Comparison of ENCODE assay signal across 8 cellular contexts in genomic region chr13:76980075-76980718, GRCh38. TPM values are rescaled to one million over a fixed set of nuclear protein-coding genes. Genes with fewer than 3 reads are reported as not detected.
DNase-seq lines count a peak whose midpoint lies in the region; ATAC-seq and TF ChIP-seq lines count a peak whose summit lies in the region.

No MANE protein-coding gene starts in this region.

- no peaks in the 10 kb centered on the region for H3K27me3 ChIP-seq in naive thymus-derived CD4-positive, alpha-beta T cell (ENCODE audit: control insufficient read depth in 2 of 2, insufficient read depth in 2 of 2, low read length in 2 of 2)

- TF ChIP-seq CTCF in epithelial cell of esophagus (IDR thresholded peaks at IDR 0.05; ENCODE audit: insufficient read depth, low read depth, low read length, missing control alignments) = peak; percentile 85

- H3K36me3 Mint-ChIP-seq in naive thymus-derived CD4-positive, alpha-beta T cell = no peaks in the 10 kb centered on the region
- no peaks in the 10 kb centered on the region for H3K36me3 Mint-ChIP-seq in stimulated activated memory B cell treated with anti-CD40 and anti-IgM and Interleukin-4, amounts not matched to agents 10 μg/mL and 1 μg/mL and 100 μg/mL, for 72 hours

- intact Hi-C loops in naive thymus-derived CD4-positive, alpha-beta T cell (cut with micrococcal nuclease) = loop anchor here (1.0 to 5.0 kb wide), 9 partner anchors 11 to 1283 kb away; partner anchors contain the start of genes CLN5 (in 1 of the 2) and FBXL3 (in 1 of the 2)

- H3K4me1 Mint-ChIP-seq in naive thymus-derived CD4-positive, alpha-beta T cell = peaks cover 6 to 14% (median 9%) of the 10 kb centered on the region in 7 donors
- peaks cover 6% of the 10 kb centered on the region for H3K4me1 Mint-ChIP-seq in stimulated activated memory B cell treated with anti-CD40 and anti-IgM and Interleukin-4, amounts not matched to agents 10 μg/mL and 1 μg/mL and 100 μg/mL, for 72 hours

- no peaks in the 10 kb centered on the region for H3K9me3 Mint-ChIP-seq in naive thymus-derived CD4-positive, alpha-beta T cell
- H3K9me3 Mint-ChIP-seq in stimulated activated memory B cell treated with anti-CD40 and anti-IgM and Interleukin-4, amounts not matched to agents 10 μg/mL and 1 μg/mL and 100 μg/mL, for 72 hours = no peaks in the 10 kb centered on the region

- H3K36me3 ChIP-seq in naive thymus-derived CD4-positive, alpha-beta T cell (ENCODE audit: control insufficient read depth in 2 of 3, insufficient read depth in 3 of 3, low read length in 3 of 3) = no peaks in the 10 kb centered on the region

- H3K4me3 ChIP-seq in epithelial cell of esophagus (ENCODE audit: low read length) = peak overlapping the region; percentile 29
- no peak overlapping the region for H3K4me3 ChIP-seq in naive thymus-derived CD4-positive, alpha-beta T cell (ENCODE audit: low read length)

- no peak overlapping the region for H3K27ac ChIP-seq in naive thymus-derived CD4-positive, alpha-beta T cell (ENCODE audit: low read depth, low read length)

- DNase-seq in Ammon's horn (ENCODE audit: low spot score) (peak; percentile 74), NCI-H82 treated with DMSO at 0.1 percent for 48 hours (lab: John Stamatoyannopoulos, UW; ENCODE audit: unreplicated experiment) (peak; percentile 54), epithelial cell of esophagus (ENCODE audit: low read depth) (peak; percentile 60)
- DNase-seq in activated CD8-positive, alpha-beta memory T cell treated with anti-CD3 and anti-CD28 coated beads, Interleukin-2, amount 50 U/mL, for 4 hours = peak; percentile 90
- DNase-seq in naive thymus-derived CD4-positive, alpha-beta T cell = peak; percentile 66 to 93 (median 82)

- no peak overlapping the region for H3K27ac Mint-ChIP-seq in naive thymus-derived CD4-positive, alpha-beta T cell
- no peak overlapping the region for H3K27ac Mint-ChIP-seq in stimulated activated memory B cell treated with anti-CD40 and anti-IgM and Interleukin-4, amounts not matched to agents 10 μg/mL and 1 μg/mL and 100 μg/mL, for 72 hours

- H3K4me3 Mint-ChIP-seq in naive thymus-derived CD4-positive, alpha-beta T cell = peak overlapping the region; percentile 25 to 78 (median 64)
- H3K4me3 Mint-ChIP-seq in stimulated activated memory B cell treated with anti-CD40 and anti-IgM and Interleukin-4, amounts not matched to agents 10 μg/mL and 1 μg/mL and 100 μg/mL, for 72 hours = peak overlapping the region; percentile 7

- peak; percentile 100 for ATAC-seq in GM18909 (IDR thresholded peaks at IDR 0.05; ENCODE audit: poor library complexity, unreplicated experiment)
- peak; percentile 98 for ATAC-seq in HG03135 (IDR thresholded peaks at IDR 0.05; ENCODE audit: unreplicated experiment)
- ATAC-seq in naive thymus-derived CD4-positive, alpha-beta T cell = peak; percentile 100
- peak; percentile 97 for ATAC-seq in stimulated activated memory B cell treated with anti-CD40 and anti-IgM and Interleukin-4, amounts not matched to agents 10 μg/mL and 1 μg/mL and 100 μg/mL, for 72 hours

- H3K4me1 ChIP-seq in naive thymus-derived CD4-positive, alpha-beta T cell (ENCODE audit: control insufficient read depth in 2 of 2, insufficient read depth in 2 of 2, low read length in 2 of 2) = peaks cover 0 to 5% of the 10 kb centered on the region in 2 donors

- no peaks in the 10 kb centered on the region for H3K9me3 ChIP-seq in naive thymus-derived CD4-positive, alpha-beta T cell (ENCODE audit: control insufficient read depth in 2 of 3, low read length in 3 of 3)

- CTCF ChIA-PET in naive thymus-derived CD4-positive, alpha-beta T cell (lab: Charles Lee) = interaction anchor here (0.6 to 2.0 kb wide), 11 partner anchors 9 to 1106 kb away, joined by 3 to 6 read pairs (median 3); no protein-coding TSS in a partner anchor

- POLR2A ChIA-PET in naive thymus-derived CD4-positive, alpha-beta T cell (lab: Charles Lee) = interaction anchor here (0.6 to 2.7 kb wide), 5 partner anchors 8 to 1103 kb away, joined by 3 to 14 read pairs (median 7); partner anchors contain the start of genes CLN5 and FBXL3

- H3K27me3 Mint-ChIP-seq in naive thymus-derived CD4-positive, alpha-beta T cell = peaks cover 0 to 48% (median 24%) of the 10 kb centered on the region in 5 donors
- peaks cover 44% of the 10 kb centered on the region for H3K27me3 Mint-ChIP-seq in stimulated activated memory B cell treated with anti-CD40 and anti-IgM and Interleukin-4, amounts not matched to agents 10 μg/mL and 1 μg/mL and 100 μg/mL, for 72 hours

RNA-seq across cellular contexts. Expression of gene CLN5, which starts 11.7 kb away (rescaled TPM):
- 10 to 100 TPM; 18.9 to 45.3 (median 27.7) TPM for total RNA-seq in naive thymus-derived CD4-positive, alpha-beta T cell
- 10 to 100 TPM; 27.5 to 36.5 TPM for polyA plus RNA-seq in naive thymus-derived CD4-positive, alpha-beta T cell

RNA-seq across cellular contexts. Expression of gene ACOD1, which starts 31.9 kb away (rescaled TPM):
- not detected for total RNA-seq in naive thymus-derived CD4-positive, alpha-beta T cell
- polyA plus RNA-seq in naive thymus-derived CD4-positive, alpha-beta T cell = not detected

RNA-seq across cellular contexts. Expression of gene FBXL3, which starts 46.8 kb away (rescaled TPM):
- total RNA-seq in naive thymus-derived CD4-positive, alpha-beta T cell = 10 to 100 TPM; 44.2 to 94.2 (median 70.8) TPM
- polyA plus RNA-seq in naive thymus-derived CD4-positive, alpha-beta T cell = 10 to 100 TPM; 42.0 to 57.0 TPM
